ENCODE assay signal across 13 cellular contexts in genomic region chr2:224958873-224959272, GRCh38.
DNase-seq lines count a peak whose midpoint lies in the region; ATAC-seq and TF ChIP-seq lines count a peak whose summit lies in the region.
"Had no signal": no experiment of that assay in that cellular context is flagged by ENCODE, and none has a peak within 500 bp of the region (broad histone marks: within the 10 kb centered on the region; RNA-seq: fewer than 3 reads in every experiment).

No MANE protein-coding gene starts in this region.

- H3K27ac ChIP-seq in hepatocyte (peak overlapping the region; percentile 64), substantia nigra (ENCODE audit: low read depth, low read length, poor library complexity, severe bottlenecking) (peak overlapping the region; percentile 46), tibial nerve (peak overlapping the region in 1 of 4 donors; percentile 21)
- H3K27ac ChIP-seq: gastrocnemius medialis had no signal

- peaks cover 4% of the 10 kb centered on the region for H3K4me1 ChIP-seq in hepatocyte (ENCODE audit: insufficient read depth)
- peaks cover 0 to 24% (median 8%) of the 10 kb centered on the region in 4 donors for H3K4me1 ChIP-seq in tibial nerve

- 69% methylated on average over 3 of the region's 3 CpGs for WGBS in hepatocyte (ENCODE audit: low lambda C conversion rate, missing lambda C conversion rate)
- WGBS in tibial nerve, 2 donors, result 37 to 40% methylated on average over 3 of the region's 3 CpGs

- H3K9me3 ChIP-seq in hepatocyte (ENCODE audit: low read depth) (no peaks in the 10 kb centered on the region), tibial nerve (no peaks in the 10 kb centered on the region)
- H3K9me3 ChIP-seq: adrenal gland, gastrocnemius medialis, vagina had no signal

- H3K4me2 ChIP-seq in hepatocyte, result no peak overlapping the region

- no peaks in the 10 kb centered on the region for H3K36me3 ChIP-seq in hepatocyte (replicated peaks; ENCODE audit: insufficient read depth, low read depth)
- H3K36me3 ChIP-seq in tibial nerve, result no peaks in the 10 kb centered on the region
- H3K36me3 ChIP-seq: adrenal gland, gastrocnemius medialis, vagina had no signal

- no peaks in the 10 kb centered on the region for H4K20me1 ChIP-seq in hepatocyte (ENCODE audit: insufficient read depth, poor library complexity, severe bottlenecking)

- TF ChIP-seq CTCF in hepatocyte (IDR thresholded peaks at IDR 0.05; ENCODE audit: poor library complexity), result no peak
- TF ChIP-seq CTCF in tibial nerve (IDR thresholded peaks at IDR 0.05), result no peak

- TF ChIP-seq POLR2A in tibial nerve (IDR thresholded peaks at IDR 0.05), result no peak

- peaks cover 2 to 11% of the 10 kb centered on the region in 2 donors for H3K36me3 Mint-ChIP-seq in activated T-cell treated with anti-CD3 and anti-CD28 coated beads, Interleukin-2, amount 50 U/mL, for 72 hours (ENCODE audit: insufficient read depth in 2 of 2)

- H3K27me3 ChIP-seq in hepatocyte (no peaks in the 10 kb centered on the region), tibial nerve (no peaks in the 10 kb centered on the region)
- H3K27me3 ChIP-seq: adrenal gland, gastrocnemius medialis, vagina had no signal

- TF ChIP-seq EP300 in tibial nerve (IDR thresholded peaks at IDR 0.05), result no peak

- H3K9me2 ChIP-seq in hepatocyte (replicated peaks; ENCODE audit: insufficient read depth), result no peaks in the 10 kb centered on the region

- peak overlapping the region; percentile 15 for H3K27ac Mint-ChIP-seq in activated T-cell treated with anti-CD3 and anti-CD28 coated beads, Interleukin-2, amount 50 U/mL, for 72 hours

- H3K9me3 Mint-ChIP-seq in activated T-cell treated with anti-CD3 and anti-CD28 coated beads, Interleukin-2, amount 50 U/mL, for 72 hours, result peaks cover 0 to 2% of the 10 kb centered on the region in 2 donors

- DNase-seq in activated T-cell treated with anti-CD3 and anti-CD28 coated beads, Interleukin-2, amount 50 U/mL, for 72 hours, result no peak
- DNase-seq in activated T-cell treated with anti-CD3 and anti-CD28 coated beads, Interleukin-2, amount 50 U/mL, for 1 hour, result no peak
- DNase-seq in hepatocyte (ENCODE audit: low spot score) (no peak), substantia nigra (lab: John Stamatoyannopoulos, UW) (no peak), tibial nerve (ENCODE audit: low spot score in 2 of 2) (no peak)
- DNase-seq: adrenal gland, gastrocnemius medialis, kidney glomerular epithelial cell, NCI-H2029 treated with DMSO at 0.1 percent for 48 hours had no signal

- H2AFZ ChIP-seq in hepatocyte, result no peak overlapping the region

- no peaks in the 10 kb centered on the region for H3K79me2 ChIP-seq in hepatocyte

- peaks cover 84% of the 10 kb centered on the region for H3K4me1 Mint-ChIP-seq in activated T-cell treated with anti-CD3 and anti-CD28 coated beads, Interleukin-2, amount 50 U/mL, for 72 hours (ENCODE audit: low read depth)

- H3K4me3 ChIP-seq in hepatocyte, result no peak overlapping the region
- no peak overlapping the region for H3K4me3 ChIP-seq in tibial nerve
- H3K4me3 ChIP-seq: adrenal gland, gastrocnemius medialis, vagina had no signal

- ATAC-seq in activated T-cell treated with anti-CD3 and anti-CD28 coated beads, Interleukin-2, amount 50 U/mL, for 72 hours (replicated peaks in 1 of 2), result no peak
- ATAC-seq in SK-N-SH treated with all-trans-retinoic acid at 6 μM for 48 hours (peak; percentile 73), GM21717 (IDR thresholded peaks at IDR 0.05; ENCODE audit: unreplicated experiment) (no peak), HG03457 (IDR thresholded peaks at IDR 0.05; ENCODE audit: unreplicated experiment) (no peak)
- ATAC-seq: gastrocnemius medialis had no signal

- H3K27me3 Mint-ChIP-seq in activated T-cell treated with anti-CD3 and anti-CD28 coated beads, Interleukin-2, amount 50 U/mL, for 72 hours (ENCODE audit: low read depth), result no peaks in the 10 kb centered on the region

- H3K4me3 Mint-ChIP-seq in activated T-cell treated with anti-CD3 and anti-CD28 coated beads, Interleukin-2, amount 50 U/mL, for 72 hours, result no peak overlapping the region

TF ChIP-seq in SK-N-SH treated with all-trans-retinoic acid at 6 μM for 48 hours, 23 proteins besides CTCF, POLR2A, EP300 and RAD21:
- TF ChIP-seq ZFP3 (CRISPR knock-in tag; IDR thresholded peaks at IDR 0.05) (no peak), GLIS3 (CRISPR knock-in tag; IDR thresholded peaks at IDR 0.05) (no peak), PPARA (CRISPR knock-in tag; IDR thresholded peaks at IDR 0.05; ENCODE audit: borderline replicate concordance) (no peak), ZC3H10 (CRISPR knock-in tag; IDR thresholded peaks at IDR 0.05) (no peak), PATZ1 (CRISPR knock-in tag; IDR thresholded peaks at IDR 0.05; ENCODE audit: borderline replicate concordance) (no peak), ISL1 (CRISPR knock-in tag; IDR thresholded peaks at IDR 0.05) (no peak), POU6F1 (CRISPR knock-in tag; IDR thresholded peaks at IDR 0.05; ENCODE audit: borderline replicate concordance, low read depth) (no peak), CREB5 (CRISPR knock-in tag; IDR thresholded peaks at IDR 0.05; ENCODE audit: low read depth) (no peak), CSRNP3 (CRISPR knock-in tag; IDR thresholded peaks at IDR 0.05) (no peak)
